Comparison of ENCODE assay signal across 18 cellular contexts in genomic region chr10:124676416-124677062, GRCh38.
DNase-seq lines count a peak whose midpoint lies in the region; ATAC-seq, FAIRE-seq and TF ChIP-seq lines count a peak whose summit lies in the region.
"Had no signal": no experiment of that assay in that cellular context is flagged by ENCODE, and none has a peak within 500 bp of the region (broad histone marks: within the 10 kb centered on the region; RNA-seq: fewer than 3 reads in every experiment).

No MANE protein-coding gene starts in this region.

- peaks cover 47% of the 10 kb centered on the region for H3K36me3 Mint-ChIP-seq in activated T-cell treated with anti-CD3 and anti-CD28 coated beads, Interleukin-2, amount 50 U/mL, for 24 hours (ENCODE audit: low read depth)
- H3K36me3 Mint-ChIP-seq in activated T-cell treated with anti-CD3 and anti-CD28 coated beads, Interleukin-2, amount 50 U/mL, for 4 hours (ENCODE audit: insufficient read depth), result peaks cover 19% of the 10 kb centered on the region
- H3K36me3 Mint-ChIP-seq in activated CD4-positive, alpha-beta memory T cell treated with anti-CD3 and anti-CD28 coated beads for 36 hours, result peaks cover 32% of the 10 kb centered on the region
- H3K36me3 Mint-ChIP-seq in stimulated activated naive B cell treated with anti-CD40 and anti-IgM and Interleukin-4, amounts not matched to agents 10 μg/mL and 1 μg/mL and 100 μg/mL, for 72 hours, result peaks cover 23 to 32% of the 10 kb centered on the region in 2 donors

- no peak for ATAC-seq in activated T-cell treated with anti-CD3 and anti-CD28 coated beads, Interleukin-2, amount 50 U/mL, for 4 hours
- ATAC-seq in stimulated activated naive B cell treated with anti-CD40 and anti-IgM and Interleukin-4, amounts not matched to agents 10 μg/mL and 1 μg/mL and 100 μg/mL, for 72 hours (replicated peaks), result no peak
- no peak for ATAC-seq in left lobe of liver

- no peak for FAIRE-seq in kidney (lab: Jason Lieb, UNC)

- POLR2A ChIA-PET in activated CD4-positive, alpha-beta memory T cell treated with anti-CD3 and anti-CD28 coated beads for 36 hours (lab: Charles Lee), result interaction anchor here (1.1 to 2.0 kb wide), 3 partner anchors 10 to 18 kb away, joined by 3 to 8 read pairs (median 3); no protein-coding TSS in a partner anchor

- no peak for DNase-seq in activated T-cell treated with anti-CD3 and anti-CD28 coated beads, Interleukin-2, amount 50 U/mL, for 24 hours
- no peak for DNase-seq in activated T-cell treated with anti-CD3 and anti-CD28 coated beads, Interleukin-2, amount 50 U/mL, for 4 hours
- DNase-seq in activated CD4-positive, alpha-beta memory T cell treated with anti-CD3 and anti-CD28 coated beads for 36 hours, result no peak
- DNase-seq in kidney (peak; percentile 70), left lobe of liver (ENCODE audit: low spot score) (no peak), DMS79 treated with DMSO at 0.1 percent for 48 hours (lab: John Stamatoyannopoulos, UW) (no peak), nucleus accumbens (lab: John Stamatoyannopoulos, UW) (no peak)
- no peak for DNase-seq in stimulated activated naive B cell treated with anti-CD40 and anti-IgM and Interleukin-4, amounts not matched to agents 10 μg/mL and 1 μg/mL and 100 μg/mL, for 72 hours
- DNase-seq: activated T-cell treated with anti-CD3 and anti-CD28 coated beads for 4 hours, brain microvascular endothelial cell, hippocampal formation, mesendoderm, NCI-H1694, NCI-H82, WERI-Rb-1 had no signal

- no peak for TF ChIP-seq CTCF in kidney (IDR thresholded peaks at IDR 0.05; ENCODE audit: borderline replicate concordance, extremely low read depth, insufficient read depth)

- CTCF ChIA-PET in activated CD4-positive, alpha-beta memory T cell treated with anti-CD3 and anti-CD28 coated beads for 36 hours (lab: Charles Lee), result interaction anchor here (0.7 to 3.3 kb wide), 4 partner anchors 12 to 65 kb away, joined by 3 to 14 read pairs (median 4); no protein-coding TSS in a partner anchor

- peaks cover 90% of the 10 kb centered on the region for H3K4me1 Mint-ChIP-seq in activated T-cell treated with anti-CD3 and anti-CD28 coated beads, Interleukin-2, amount 50 U/mL, for 24 hours (ENCODE audit: low read depth)
- peaks cover 97% of the 10 kb centered on the region for H3K4me1 Mint-ChIP-seq in activated T-cell treated with anti-CD3 and anti-CD28 coated beads, Interleukin-2, amount 50 U/mL, for 4 hours (ENCODE audit: low read depth)
- peaks cover 92% of the 10 kb centered on the region for H3K4me1 Mint-ChIP-seq in activated CD4-positive, alpha-beta memory T cell treated with anti-CD3 and anti-CD28 coated beads for 36 hours (ENCODE audit: low read depth)
- H3K4me1 Mint-ChIP-seq in stimulated activated naive B cell treated with anti-CD40 and anti-IgM and Interleukin-4, amounts not matched to agents 10 μg/mL and 1 μg/mL and 100 μg/mL, for 72 hours, result peaks cover 65 to 92% of the 10 kb centered on the region in 2 donors

- H3K27ac Mint-ChIP-seq in activated T-cell treated with anti-CD3 and anti-CD28 coated beads, Interleukin-2, amount 50 U/mL, for 24 hours, result peak overlapping the region; percentile 24
- H3K27ac Mint-ChIP-seq in activated CD4-positive, alpha-beta memory T cell treated with anti-CD3 and anti-CD28 coated beads for 36 hours, result peak overlapping the region; percentile 2
- H3K27ac Mint-ChIP-seq in stimulated activated naive B cell treated with anti-CD40 and anti-IgM and Interleukin-4, amounts not matched to agents 10 μg/mL and 1 μg/mL and 100 μg/mL, for 72 hours, result peak overlapping the region; percentile 84

- H3K4me3 Mint-ChIP-seq in activated T-cell treated with anti-CD3 and anti-CD28 coated beads, Interleukin-2, amount 50 U/mL, for 24 hours, result no peak overlapping the region
- no peak overlapping the region for H3K4me3 Mint-ChIP-seq in activated T-cell treated with anti-CD3 and anti-CD28 coated beads, Interleukin-2, amount 50 U/mL, for 4 hours
- no peak overlapping the region for H3K4me3 Mint-ChIP-seq in activated CD4-positive, alpha-beta memory T cell treated with anti-CD3 and anti-CD28 coated beads for 36 hours
- no peak overlapping the region for H3K4me3 Mint-ChIP-seq in stimulated activated naive B cell treated with anti-CD40 and anti-IgM and Interleukin-4, amounts not matched to agents 10 μg/mL and 1 μg/mL and 100 μg/mL, for 72 hours

- no peak overlapping the region for H3K4me3 ChIP-seq in kidney (ENCODE audit: low read length in 2 of 2)
- H3K4me3 ChIP-seq: SK-N-MC, testis had no signal

- H3K27ac ChIP-seq in kidney (ENCODE audit: low read depth in 2 of 2, low read length in 2 of 2), result no peak overlapping the region
- H3K27ac ChIP-seq: 22Rv1, brain microvascular endothelial cell, SK-N-MC, WERI-Rb-1 had no signal

- H3K36me3 ChIP-seq in kidney (ENCODE audit: control insufficient read depth in 1 of 2, insufficient read depth in 2 of 2, low read length in 2 of 2), result peaks cover 5 to 12% of the 10 kb centered on the region in 2 donors

- intact Hi-C loops in activated CD4-positive, alpha-beta memory T cell treated with anti-CD3 and anti-CD28 coated beads for 36 hours (cut with micrococcal nuclease), result no loop called here
- intact Hi-C loops in kidney (cut with DNase I), result no loop called here

- H3K9me3 ChIP-seq in kidney (ENCODE audit: control insufficient read depth in 1 of 2, low read length in 2 of 2), result no peaks in the 10 kb centered on the region
- H3K9me3 ChIP-seq: testis had no signal

- H3K9ac ChIP-seq in kidney (ENCODE audit: low read length in 2 of 2), result peak overlapping the region in 1 of 2 donors; percentile 2

- H3K4me1 ChIP-seq in kidney (ENCODE audit: control insufficient read depth in 1 of 2, insufficient read depth in 1 of 2, low read depth in 1 of 2, low read length in 2 of 2), result peaks cover 18 to 49% of the 10 kb centered on the region in 2 donors

- H3K9me3 Mint-ChIP-seq in activated T-cell treated with anti-CD3 and anti-CD28 coated beads, Interleukin-2, amount 50 U/mL, for 24 hours, result no peaks in the 10 kb centered on the region
- no peaks in the 10 kb centered on the region for H3K9me3 Mint-ChIP-seq in activated T-cell treated with anti-CD3 and anti-CD28 coated beads, Interleukin-2, amount 50 U/mL, for 4 hours
- H3K9me3 Mint-ChIP-seq in activated CD4-positive, alpha-beta memory T cell treated with anti-CD3 and anti-CD28 coated beads for 36 hours, result no peaks in the 10 kb centered on the region
- H3K9me3 Mint-ChIP-seq in stimulated activated naive B cell treated with anti-CD40 and anti-IgM and Interleukin-4, amounts not matched to agents 10 μg/mL and 1 μg/mL and 100 μg/mL, for 72 hours, result no peaks in the 10 kb centered on the region

- H3K27me3 Mint-ChIP-seq in activated T-cell treated with anti-CD3 and anti-CD28 coated beads, Interleukin-2, amount 50 U/mL, for 24 hours, result no peaks in the 10 kb centered on the region
- no peaks in the 10 kb centered on the region for H3K27me3 Mint-ChIP-seq in activated T-cell treated with anti-CD3 and anti-CD28 coated beads, Interleukin-2, amount 50 U/mL, for 4 hours (ENCODE audit: low read depth)
- H3K27me3 Mint-ChIP-seq in activated CD4-positive, alpha-beta memory T cell treated with anti-CD3 and anti-CD28 coated beads for 36 hours, result no peaks in the 10 kb centered on the region
- H3K27me3 Mint-ChIP-seq in stimulated activated naive B cell treated with anti-CD40 and anti-IgM and Interleukin-4, amounts not matched to agents 10 μg/mL and 1 μg/mL and 100 μg/mL, for 72 hours, result no peaks in the 10 kb centered on the region

Comparison
In these comparisons a context has a peak if more than half of its experiments do, and no peak if none do; other contexts are left out.
1. H3K27ac Mint-ChIP-seq: peak in every context shown above with its lines; median percentile 84 in stimulated activated naive B cell treated with anti-CD40 and anti-IgM and Interleukin-4, amounts not matched to agents 10 μg/mL and 1 μg/mL and 100 μg/mL, for 72 hours; 24 in activated T-cell treated with anti-CD3 and anti-CD28 coated beads, Interleukin-2, amount 50 U/mL, for 24 hours; 2 in activated CD4-positive, alpha-beta memory T cell treated with anti-CD3 and anti-CD28 coated beads for 36 hours.